In the genomic region with DNA sequence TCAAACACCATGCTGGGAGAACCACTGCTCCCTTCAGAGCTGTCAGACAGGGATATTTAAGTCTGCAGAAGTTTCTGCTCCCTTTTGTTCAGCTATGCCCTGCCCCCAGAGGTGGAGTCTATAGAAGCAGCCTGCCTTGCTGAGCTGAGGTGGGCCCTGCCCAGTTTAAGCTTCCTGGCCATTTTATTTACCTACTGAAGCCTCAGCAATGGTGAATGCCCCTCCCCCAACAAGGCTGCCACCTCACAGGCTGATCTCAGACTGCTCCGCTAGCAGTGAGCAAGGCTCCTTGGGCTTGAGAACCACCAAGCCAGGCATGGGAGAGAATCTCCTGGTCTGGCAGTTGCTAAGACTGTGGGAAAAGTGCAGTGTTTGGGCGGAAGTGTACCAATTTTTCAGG, we compare ENCODE assay signal across 32 cellular contexts.
"Had no signal": no experiment of that assay in that cellular context is flagged by ENCODE, and none has a peak within 500 bp of the region (broad histone marks: within the 10 kb centered on the region; RNA-seq: fewer than 3 reads in every experiment).

No MANE protein-coding gene starts in this region.

- H3K36me3 ChIP-seq: brain microvascular endothelial cell, MG63, Peyer's patch, SJSA1 had no signal

- H3K27me3 ChIP-seq: brain microvascular endothelial cell, MG63, Peyer's patch, SJSA1 had no signal

- DNase-seq: activated B cell treated with CpG ODN at 0.5 μM for 24 hours; activated CD4-positive, alpha-beta memory T cell treated with anti-CD3 and anti-CD28 coated beads for 36 hours; activated CD4-positive, alpha-beta T cell treated with anti-CD3 and anti-CD28 coated beads for 4 hours; activated CD4-positive, alpha-beta T cell treated with anti-CD3 and anti-CD28 coated beads, Interleukin-2, amount 50 U/mL, for 1 hour; activated CD4-positive, CD25-positive, alpha-beta regulatory T cell treated with anti-CD3 and anti-CD28 coated beads, Interleukin-2, amount 50 U/mL, for 72 hours; activated CD8-positive, alpha-beta memory T cell treated with anti-CD3 and anti-CD28 coated beads, Interleukin-2, amount 50 U/mL, for 4 hours; activated effector memory CD4-positive, alpha-beta T cell treated with anti-CD3 and anti-CD28 coated beads, Interleukin-2, amount 50 U/mL, for 16 hours; activated naive CD4-positive, alpha-beta T cell; activated naive CD4-positive, alpha-beta T cell treated with anti-CD3 and anti-CD28 coated beads, Interleukin-2, amount 50 U/mL, for 16 hours; activated naive CD8-positive, alpha-beta T cell treated with anti-CD3 and anti-CD28 coated beads for 36 hours; activated T-cell treated with anti-CD3 and anti-CD28 coated beads for 4 hours; activated T-cell treated with anti-CD3 and anti-CD28 coated beads, Interleukin-2, amount 50 U/mL, for 48 hours; amniotic stem cell; aorta; brain microvascular endothelial cell; central memory CD4-positive, alpha-beta T cell; MG63; NCI-H1048; NCI-H1105 treated with DMSO at 0.1 percent for 48 hours; NCI-H1436; NCI-H1694 treated with DMSO at 0.1 percent for 48 hours; NCI-H2029; NCI-H345; NCI-H524 treated with DMSO at 0.1 percent for 48 hours; PC-3; Peyer's patch; RPMI8226; SHP77 treated with DMSO at 0.1 percent for 48 hours; SK-N-SH had no signal

- H3K9me3 Mint-ChIP-seq: activated B cell treated with CpG ODN at 0.5 μM for 24 hours had no signal

- H3K4me3 Mint-ChIP-seq: activated B cell treated with CpG ODN at 0.5 μM for 24 hours; activated CD4-positive, alpha-beta memory T cell treated with anti-CD3 and anti-CD28 coated beads for 36 hours; activated naive CD8-positive, alpha-beta T cell treated with anti-CD3 and anti-CD28 coated beads for 36 hours; T-helper 1 cell treated with Interleukin-12 subunit alpha and Interleukin-12 subunit beta and Interleukin-4 antibody, amounts not matched to agents 30 μg/mL and 1 μg/mL, for 36 hours; T-helper 2 cell treated with Interferon-gamma antibody and Interleukin-4, amounts not matched to agents 5 μg/mL and 100 μg/mL, for 36 hours had no signal

- H3K4me3 ChIP-seq: MG63, Peyer's patch, SJSA1 had no signal

- H3K4me2 ChIP-seq: SK-N-SH had no signal

- H3K9me2 ChIP-seq: SK-N-SH had no signal

- H3K27me3 Mint-ChIP-seq: activated B cell treated with CpG ODN at 0.5 μM for 24 hours; activated CD4-positive, alpha-beta memory T cell treated with anti-CD3 and anti-CD28 coated beads for 36 hours; activated naive CD8-positive, alpha-beta T cell treated with anti-CD3 and anti-CD28 coated beads for 36 hours had no signal

- H3K4me1 ChIP-seq: Peyer's patch had no signal

- H3K36me3 Mint-ChIP-seq: activated CD4-positive, alpha-beta memory T cell treated with anti-CD3 and anti-CD28 coated beads for 36 hours had no signal

- H3K27ac Mint-ChIP-seq: activated B cell treated with CpG ODN at 0.5 μM for 24 hours; activated CD4-positive, alpha-beta memory T cell treated with anti-CD3 and anti-CD28 coated beads for 36 hours; activated naive CD8-positive, alpha-beta T cell treated with anti-CD3 and anti-CD28 coated beads for 36 hours; T-helper 1 cell treated with Interleukin-12 subunit alpha and Interleukin-12 subunit beta and Interleukin-4 antibody, amounts not matched to agents 30 μg/mL and 1 μg/mL, for 36 hours; T-helper 2 cell treated with Interferon-gamma antibody and Interleukin-4, amounts not matched to agents 5 μg/mL and 100 μg/mL, for 36 hours had no signal

- H3K27ac ChIP-seq: brain microvascular endothelial cell, Peyer's patch, SJSA1 had no signal

- H3K9ac ChIP-seq: SK-N-SH had no signal

- H3K9me3 ChIP-seq: MG63, Peyer's patch, SJSA1, SK-N-SH had no signal

- H3K4me1 Mint-ChIP-seq: activated B cell treated with CpG ODN at 0.5 μM for 24 hours had no signal

- ATAC-seq: PC-3 had no signal
